Comparison of ENCODE assay signal across 1 cellular context in the genomic region with DNA sequence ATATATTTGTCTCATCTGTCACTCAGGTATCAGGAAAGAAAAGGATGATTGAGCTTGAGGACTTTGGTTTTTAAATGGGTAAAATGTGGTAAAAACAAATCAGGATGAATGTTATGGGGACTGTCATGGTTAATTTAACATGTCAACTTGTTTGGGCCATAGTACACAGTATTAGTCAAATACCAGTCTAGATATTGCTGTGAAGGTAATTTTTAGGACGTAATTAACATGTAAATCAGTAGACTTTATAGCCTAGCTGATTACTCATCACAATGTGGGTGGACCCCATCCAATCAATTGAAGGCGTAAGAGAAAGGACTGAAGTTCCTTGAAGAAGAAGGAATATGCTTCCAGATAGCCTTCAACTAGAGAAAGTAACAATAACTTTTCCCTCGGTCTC.
TF ChIP-seq lines count a peak whose summit lies in the region.

No MANE protein-coding gene starts in this region.

TF ChIP-seq in GM12878, 131 proteins besides CTCF, POLR2A, EP300 and RAD21 (continued from another document):
- TF ChIP-seq IKZF2 (IDR thresholded peaks at IDR 0.05), result no peak
- TF ChIP-seq, protein P1, sequence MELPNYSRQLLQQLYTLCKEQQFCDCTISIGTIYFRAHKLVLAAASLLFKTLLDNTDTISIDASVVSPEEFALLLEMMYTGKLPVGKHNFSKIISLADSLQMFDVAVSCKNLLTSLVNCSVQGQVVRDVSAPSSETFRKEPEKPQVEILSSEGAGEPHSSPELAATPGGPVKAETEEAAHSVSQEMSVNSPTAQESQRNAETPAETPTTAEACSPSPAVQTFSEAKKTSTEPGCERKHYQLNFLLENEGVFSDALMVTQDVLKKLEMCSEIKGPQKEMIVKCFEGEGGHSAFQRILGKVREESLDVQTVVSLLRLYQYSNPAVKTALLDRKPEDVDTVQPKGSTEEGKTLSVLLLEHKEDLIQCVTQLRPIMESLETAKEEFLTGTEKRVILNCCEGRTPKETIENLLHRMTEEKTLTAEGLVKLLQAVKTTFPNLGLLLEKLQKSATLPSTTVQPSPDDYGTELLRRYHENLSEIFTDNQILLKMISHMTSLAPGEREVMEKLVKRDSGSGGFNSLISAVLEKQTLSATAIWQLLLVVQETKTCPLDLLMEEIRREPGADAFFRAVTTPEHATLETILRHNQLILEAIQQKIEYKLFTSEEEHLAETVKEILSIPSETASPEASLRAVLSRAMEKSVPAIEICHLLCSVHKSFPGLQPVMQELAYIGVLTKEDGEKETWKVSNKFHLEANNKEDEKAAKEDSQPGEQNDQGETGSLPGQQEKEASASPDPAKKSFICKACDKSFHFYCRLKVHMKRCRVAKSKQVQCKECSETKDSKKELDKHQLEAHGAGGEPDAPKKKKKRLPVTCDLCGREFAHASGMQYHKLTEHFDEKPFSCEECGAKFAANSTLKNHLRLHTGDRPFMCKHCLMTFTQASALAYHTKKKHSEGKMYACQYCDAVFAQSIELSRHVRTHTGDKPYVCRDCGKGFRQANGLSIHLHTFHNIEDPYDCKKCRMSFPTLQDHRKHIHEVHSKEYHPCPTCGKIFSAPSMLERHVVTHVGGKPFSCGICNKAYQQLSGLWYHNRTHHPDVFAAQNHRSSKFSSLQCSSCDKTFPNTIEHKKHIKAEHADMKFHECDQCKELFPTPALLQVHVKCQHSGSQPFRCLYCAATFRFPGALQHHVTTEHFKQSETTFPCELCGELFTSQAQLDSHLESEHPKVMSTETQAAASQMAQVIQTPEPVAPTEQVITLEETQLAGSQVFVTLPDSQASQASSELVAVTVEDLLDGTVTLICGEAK (IDR thresholded peaks at IDR 0.05; ENCODE audit: borderline replicate concordance), result no peak
- TF ChIP-seq PBX3 (IDR thresholded peaks at IDR 0.05; ENCODE audit: insufficient replicate concordance, low read depth, low read length), result no peak
- TF ChIP-seq, protein P2, sequence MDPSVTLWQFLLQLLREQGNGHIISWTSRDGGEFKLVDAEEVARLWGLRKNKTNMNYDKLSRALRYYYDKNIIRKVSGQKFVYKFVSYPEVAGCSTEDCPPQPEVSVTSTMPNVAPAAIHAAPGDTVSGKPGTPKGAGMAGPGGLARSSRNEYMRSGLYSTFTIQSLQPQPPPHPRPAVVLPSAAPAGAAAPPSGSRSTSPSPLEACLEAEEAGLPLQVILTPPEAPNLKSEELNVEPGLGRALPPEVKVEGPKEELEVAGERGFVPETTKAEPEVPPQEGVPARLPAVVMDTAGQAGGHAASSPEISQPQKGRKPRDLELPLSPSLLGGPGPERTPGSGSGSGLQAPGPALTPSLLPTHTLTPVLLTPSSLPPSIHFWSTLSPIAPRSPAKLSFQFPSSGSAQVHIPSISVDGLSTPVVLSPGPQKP (IDR thresholded peaks at IDR 0.05; ENCODE audit: low read depth, low read length), result no peak
- TF ChIP-seq SP1 (IDR thresholded peaks at IDR 0.05; ENCODE audit: low read depth, low read length), result no peak
- no peak for TF ChIP-seq SUZ12 (IDR thresholded peaks at IDR 0.05; ENCODE audit: unreplicated experiment)
- TF ChIP-seq, protein P3, sequence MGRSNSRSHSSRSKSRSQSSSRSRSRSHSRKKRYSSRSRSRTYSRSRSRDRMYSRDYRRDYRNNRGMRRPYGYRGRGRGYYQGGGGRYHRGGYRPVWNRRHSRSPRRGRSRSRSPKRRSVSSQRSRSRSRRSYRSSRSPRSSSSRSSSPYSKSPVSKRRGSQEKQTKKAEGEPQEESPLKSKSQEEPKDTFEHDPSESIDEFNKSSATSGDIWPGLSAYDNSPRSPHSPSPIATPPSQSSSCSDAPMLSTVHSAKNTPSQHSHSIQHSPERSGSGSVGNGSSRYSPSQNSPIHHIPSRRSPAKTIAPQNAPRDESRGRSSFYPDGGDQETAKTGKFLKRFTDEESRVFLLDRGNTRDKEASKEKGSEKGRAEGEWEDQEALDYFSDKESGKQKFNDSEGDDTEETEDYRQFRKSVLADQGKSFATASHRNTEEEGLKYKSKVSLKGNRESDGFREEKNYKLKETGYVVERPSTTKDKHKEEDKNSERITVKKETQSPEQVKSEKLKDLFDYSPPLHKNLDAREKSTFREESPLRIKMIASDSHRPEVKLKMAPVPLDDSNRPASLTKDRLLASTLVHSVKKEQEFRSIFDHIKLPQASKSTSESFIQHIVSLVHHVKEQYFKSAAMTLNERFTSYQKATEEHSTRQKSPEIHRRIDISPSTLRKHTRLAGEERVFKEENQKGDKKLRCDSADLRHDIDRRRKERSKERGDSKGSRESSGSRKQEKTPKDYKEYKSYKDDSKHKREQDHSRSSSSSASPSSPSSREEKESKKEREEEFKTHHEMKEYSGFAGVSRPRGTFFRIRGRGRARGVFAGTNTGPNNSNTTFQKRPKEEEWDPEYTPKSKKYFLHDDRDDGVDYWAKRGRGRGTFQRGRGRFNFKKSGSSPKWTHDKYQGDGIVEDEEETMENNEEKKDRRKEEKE (IDR thresholded peaks at IDR 0.05), result no peak
- TF ChIP-seq MYC (IDR thresholded peaks at IDR 0.05; ENCODE audit: insufficient read depth, insufficient read length, insufficient replicate concordance, low read length, severe bottlenecking), result no peak
- no peak for TF ChIP-seq CUX1 (IDR thresholded peaks at IDR 0.05; ENCODE audit: insufficient replicate concordance, low read depth, low read length)
- TF ChIP-seq CHD4 (IDR thresholded peaks at IDR 0.05), result no peak
- peak; percentile 74 for TF ChIP-seq ATF7 (IDR thresholded peaks at IDR 0.05; ENCODE audit: low read depth)
- TF ChIP-seq SRF (IDR thresholded peaks at IDR 0.05; ENCODE audit: low read depth in 2 of 2, low read length in 2 of 2), result no peak
- TF ChIP-seq IKZF1 (conservative IDR thresholded peaks at IDR 0.05), result no peak
